Comparison of ENCODE assay signal across 8 cellular contexts in the genomic region with DNA sequence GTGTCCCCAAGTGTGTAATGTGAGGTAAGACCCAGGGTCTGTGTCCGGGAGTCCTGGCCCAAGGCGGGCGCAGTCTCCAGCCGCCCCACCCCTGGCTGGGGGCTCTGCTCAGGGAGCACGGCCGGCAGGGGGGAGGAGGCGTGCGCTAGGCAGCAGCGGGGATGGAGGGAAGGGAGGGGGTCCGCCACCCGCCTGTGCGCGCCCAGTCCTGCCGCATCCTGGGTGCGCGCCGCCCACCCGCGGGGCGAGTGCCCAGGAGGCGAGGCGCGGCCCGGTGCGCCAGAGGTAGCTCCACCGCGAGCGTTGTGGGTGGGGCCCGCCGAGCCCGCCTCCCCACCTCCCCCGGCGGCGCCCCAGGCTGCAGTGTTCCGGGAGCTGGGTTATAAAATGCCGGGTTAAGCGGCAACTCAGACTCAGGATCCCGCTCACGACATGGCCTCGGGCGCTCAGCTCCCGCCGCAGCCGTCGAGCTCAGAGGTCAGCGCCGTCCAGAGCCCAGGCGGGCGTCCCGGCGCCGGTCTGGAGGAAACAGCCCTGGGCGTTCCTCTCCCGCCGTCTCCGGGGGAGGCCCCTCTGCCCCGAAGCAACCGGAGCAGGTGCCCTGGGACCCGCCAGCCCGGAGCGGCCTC. TPM values are rescaled to one million over a fixed set of nuclear protein-coding genes. Genes with fewer than 3 reads are reported as not detected.
DNase-seq lines count a peak whose midpoint lies in the region; ATAC-seq and TF ChIP-seq lines count a peak whose summit lies in the region.

CCNI2 (plus strand) TSS at position 363 of the 629 bp plus-strand sequence; CDS start at position 433, 70 bp downstream.

- peaks cover 12% of the 10 kb centered on the region for H3K4me1 ChIP-seq in mononuclear cell (ENCODE audit: insufficient read depth, low read length)

- peaks cover 50% of the 10 kb centered on the region for H3K27me3 ChIP-seq in mononuclear cell (ENCODE audit: insufficient read depth, low read length)

- no peaks in the 10 kb centered on the region for H3K9me3 ChIP-seq in mononuclear cell (ENCODE audit: low read depth, low read length)

- peak; percentile 50 for ATAC-seq in HG02571 (IDR thresholded peaks at IDR 0.05; ENCODE audit: unreplicated experiment)
- no peak for ATAC-seq in HG03039 (IDR thresholded peaks at IDR 0.05; ENCODE audit: unreplicated experiment)
- no peak for ATAC-seq in HG03565 (IDR thresholded peaks at IDR 0.05; ENCODE audit: unreplicated experiment)

- peak; percentile 31 for DNase-seq in Daoy (ENCODE audit: low read depth)
- peak; percentile 54 for DNase-seq in activated CD4-positive, alpha-beta T cell treated with anti-CD3 and anti-CD28 coated beads for 1 hour
- no peak for DNase-seq in coronary artery (ENCODE audit: low spot score)
- peak; percentile 53 to 75 for DNase-seq in stimulated activated CD8-positive, alpha-beta memory T cell treated with anti-CD3 and anti-CD28 coated beads, Interleukin-7, amount 100 ng/mL, for 4 hours (ENCODE audit: low read depth in 2 of 2)

- TF ChIP-seq CTCF in coronary artery (IDR thresholded peaks at IDR 0.05) = no peak

- H3K4me3 ChIP-seq in coronary artery (peak within 1 kb of the TSS; percentile 75), mononuclear cell (ENCODE audit: low read length) (peak within 1 kb of the TSS; percentile 36)

- no peak within 1 kb of the TSS for H3K27ac ChIP-seq in coronary artery

RNA-seq across cellular contexts. Expression of gene CCNI2, which starts in this region (rescaled TPM):
- total RNA-seq in Daoy (2014; rRNA removed; shearing (Covaris generic)) = 0.06 and 0.09 TPM in 2 replicates
- total RNA-seq in mononuclear cell = 1.5 TPM

Comparison
In these comparisons a context has a peak if more than half of its experiments do, and no peak if none do; other contexts are left out.
1. Peak in DNase-seq in Daoy; RNA of the gene not detected or under 1 TPM.